9 cellular contexts compared by ENCODE assay signal in genomic region chr10:99234739-99235468, GRCh38. TPM values are rescaled to one million over a fixed set of nuclear protein-coding genes. Genes with fewer than 3 reads are reported as not detected.
A peak's percentile ranks its signal among the peaks of the same experiment; 100 is the strongest.
DNase-seq lines count a peak whose midpoint lies in the region; ATAC-seq and TF ChIP-seq lines count a peak whose summit lies in the region.
"Had no signal": no experiment of that assay in that cellular context is flagged by ENCODE, and none has a peak within 500 bp of the region (broad histone marks: within the 10 kb centered on the region; RNA-seq: fewer than 3 reads in every experiment).

No MANE protein-coding gene starts in this region.

- H3K4me1 ChIP-seq in iPS-18a (ENCODE audit: control insufficient read depth, low read depth, low read length) (peaks cover 29% of the 10 kb centered on the region), PC-9 (replicated peaks; ENCODE audit: insufficient read depth) (no peaks in the 10 kb centered on the region)

- peak; percentile 24 for DNase-seq in HCEC 1CT
- no peak for DNase-seq in activated T-helper 2 cell treated with anti-CD3 and anti-CD28 coated beads, Interferon-gamma antibody, Interleukin-2, Interleukin-4, amounts not matched to agents 10 μg/mL and 5 μg/mL and 100 μg/mL, durations not matched to agents 14 hours and 24 hours and 36 hours (ENCODE audit: low spot score)
- DNase-seq in stimulated activated effector memory CD8-positive, alpha-beta T cell treated with anti-CD3 and anti-CD28 coated beads, Interleukin-12 subunit alpha, Interleukin-12 subunit beta, amount 100 ng/mL, for 72 hours (ENCODE audit: low spot score in 2 of 2), result no peak
- DNase-seq in NCI-H446 treated with DMSO at 0.1 percent for 48 hours (lab: John Stamatoyannopoulos, UW), result no peak
- no peak for DNase-seq in PC-9
- DNase-seq in AML-193 (lab: John Stamatoyannopoulos, UW), result no peak

- no TSS peak for BruUV-seq in PC-9 (replicated peaks; lab: Mats Ljungman, UMichigan)

- no peaks in the 10 kb centered on the region for H3K9me3 Mint-ChIP-seq in activated T-helper 2 cell treated with anti-CD3 and anti-CD28 coated beads, Interferon-gamma antibody, Interleukin-2, Interleukin-4, amounts not matched to agents 10 μg/mL and 5 μg/mL and 100 μg/mL, durations not matched to agents 14 hours and 24 hours and 36 hours
- no peaks in the 10 kb centered on the region for H3K9me3 Mint-ChIP-seq in stimulated activated effector memory CD8-positive, alpha-beta T cell treated with anti-CD3 and anti-CD28 coated beads, Interleukin-12 subunit alpha, Interleukin-12 subunit beta, amount 100 ng/mL, for 72 hours
- H3K9me3 Mint-ChIP-seq: activated naive CD4-positive, alpha-beta T cell treated with anti-CD3 and anti-CD28 coated beads, Interleukin-2, amount 50 U/mL, for 72 hours had no signal

- peaks cover 23% of the 10 kb centered on the region for H3K4me1 Mint-ChIP-seq in activated T-helper 2 cell treated with anti-CD3 and anti-CD28 coated beads, Interferon-gamma antibody, Interleukin-2, Interleukin-4, amounts not matched to agents 10 μg/mL and 5 μg/mL and 100 μg/mL, durations not matched to agents 14 hours and 24 hours and 36 hours (ENCODE audit: low read depth)
- H3K4me1 Mint-ChIP-seq in stimulated activated effector memory CD8-positive, alpha-beta T cell treated with anti-CD3 and anti-CD28 coated beads, Interleukin-12 subunit alpha, Interleukin-12 subunit beta, amount 100 ng/mL, for 72 hours, result peaks cover 17% of the 10 kb centered on the region

- no peaks in the 10 kb centered on the region for H3K79me2 ChIP-seq in PC-9 (ENCODE audit: low read depth)

- no peaks in the 10 kb centered on the region for H3K36me3 Mint-ChIP-seq in activated T-helper 2 cell treated with anti-CD3 and anti-CD28 coated beads, Interferon-gamma antibody, Interleukin-2, Interleukin-4, amounts not matched to agents 10 μg/mL and 5 μg/mL and 100 μg/mL, durations not matched to agents 14 hours and 24 hours and 36 hours (ENCODE audit: low read depth)
- no peaks in the 10 kb centered on the region for H3K36me3 Mint-ChIP-seq in stimulated activated effector memory CD8-positive, alpha-beta T cell treated with anti-CD3 and anti-CD28 coated beads, Interleukin-12 subunit alpha, Interleukin-12 subunit beta, amount 100 ng/mL, for 72 hours
- H3K36me3 Mint-ChIP-seq: activated naive CD4-positive, alpha-beta T cell treated with anti-CD3 and anti-CD28 coated beads, Interleukin-2, amount 50 U/mL, for 72 hours had no signal

- H3K27ac ChIP-seq in iPS-18a (ENCODE audit: low read length) (no peak overlapping the region), PC-9 (no peak overlapping the region)
- H3K27ac ChIP-seq: RWPE1 had no signal

- TF ChIP-seq CTCF in PC-9 (conservative IDR thresholded peaks at IDR 0.05), result no peak

- H3K27me3 ChIP-seq in iPS-18a (ENCODE audit: control insufficient read depth, insufficient read depth, low read length) (peaks cover 90% of the 10 kb centered on the region), PC-9 (ENCODE audit: insufficient read depth, low read depth) (peaks cover 45% of the 10 kb centered on the region)

- no peak for ATAC-seq in stimulated activated effector memory CD8-positive, alpha-beta T cell treated with anti-CD3 and anti-CD28 coated beads, Interleukin-12 subunit alpha, Interleukin-12 subunit beta, amount 100 ng/mL, for 72 hours

- H3K9ac ChIP-seq in iPS-18a (ENCODE audit: low read length), result peak overlapping the region; percentile 16

- H3K4me3 Mint-ChIP-seq in activated T-helper 2 cell treated with anti-CD3 and anti-CD28 coated beads, Interferon-gamma antibody, Interleukin-2, Interleukin-4, amounts not matched to agents 10 μg/mL and 5 μg/mL and 100 μg/mL, durations not matched to agents 14 hours and 24 hours and 36 hours (ENCODE audit: low read depth), result peak overlapping the region; percentile 64
- H3K4me3 Mint-ChIP-seq in stimulated activated effector memory CD8-positive, alpha-beta T cell treated with anti-CD3 and anti-CD28 coated beads, Interleukin-12 subunit alpha, Interleukin-12 subunit beta, amount 100 ng/mL, for 72 hours, result peak overlapping the region; percentile 66

- H3K36me3 ChIP-seq in iPS-18a (ENCODE audit: control insufficient read depth, low read depth, low read length) (no peaks in the 10 kb centered on the region), PC-9 (ENCODE audit: low read depth) (no peaks in the 10 kb centered on the region)

- intact Hi-C loops in activated T-helper 2 cell treated with anti-CD3 and anti-CD28 coated beads, Interferon-gamma antibody, Interleukin-2, Interleukin-4, amounts not matched to agents 10 μg/mL and 5 μg/mL and 100 μg/mL, durations not matched to agents 14 hours and 24 hours and 36 hours (cut with micrococcal nuclease), result loop anchor here (5.0 kb wide), 1 partner anchor 297 kb away; the partner anchor contains the start of gene NKX2-3
- intact Hi-C loops in PC-9 (cut with micrococcal nuclease; ENCODE audit: unreplicated experiment), result no loop called here

- H3K27me3 Mint-ChIP-seq in activated T-helper 2 cell treated with anti-CD3 and anti-CD28 coated beads, Interferon-gamma antibody, Interleukin-2, Interleukin-4, amounts not matched to agents 10 μg/mL and 5 μg/mL and 100 μg/mL, durations not matched to agents 14 hours and 24 hours and 36 hours (ENCODE audit: low read depth), result peaks cover 81% of the 10 kb centered on the region

- CTCF ChIA-PET in PC-9 (lab: Charles Lee), result no interaction called here

- no peaks in the 10 kb centered on the region for H3F3A ChIP-seq in PC-9 (ENCODE audit: insufficient read depth, low read depth)

- POLR2A ChIA-PET in PC-9 (lab: Charles Lee; ENCODE audit: unreplicated experiment), result no interaction called here

- H2AFZ ChIP-seq in PC-9, result no peak overlapping the region

- H3K9me3 ChIP-seq in iPS-18a (ENCODE audit: control insufficient read depth, low read depth, low read length) (no peaks in the 10 kb centered on the region), PC-9 (ENCODE audit: insufficient read depth, low read depth) (no peaks in the 10 kb centered on the region)

- peak overlapping the region; percentile 77 for H3K4me3 ChIP-seq in iPS-18a (ENCODE audit: low read length)
- H3K4me3 ChIP-seq in PC-9, result no peak overlapping the region

- no peaks in the 10 kb centered on the region for H3K9me2 ChIP-seq in PC-9 (ENCODE audit: insufficient read depth)

- no peaks in the 10 kb centered on the region for H4K20me1 ChIP-seq in PC-9 (ENCODE audit: insufficient read depth)

- H3K4me2 ChIP-seq in PC-9, result no peak overlapping the region

- H3K27ac Mint-ChIP-seq in activated T-helper 2 cell treated with anti-CD3 and anti-CD28 coated beads, Interferon-gamma antibody, Interleukin-2, Interleukin-4, amounts not matched to agents 10 μg/mL and 5 μg/mL and 100 μg/mL, durations not matched to agents 14 hours and 24 hours and 36 hours, result no peak overlapping the region
- H3K27ac Mint-ChIP-seq in stimulated activated effector memory CD8-positive, alpha-beta T cell treated with anti-CD3 and anti-CD28 coated beads, Interleukin-12 subunit alpha, Interleukin-12 subunit beta, amount 100 ng/mL, for 72 hours, result no peak overlapping the region
- H3K27ac Mint-ChIP-seq: activated naive CD4-positive, alpha-beta T cell treated with anti-CD3 and anti-CD28 coated beads, Interleukin-2, amount 50 U/mL, for 72 hours had no signal

RNA-seq across cellular contexts. Expression of gene HPSE2, which starts 0.7 kb away (rescaled TPM):
- not detected in 2 replicates for total RNA-seq in activated T-helper 2 cell treated with anti-CD3 and anti-CD28 coated beads, Interferon-gamma antibody, Interleukin-2, Interleukin-4, amounts not matched to agents 10 μg/mL and 5 μg/mL and 100 μg/mL, durations not matched to agents 14 hours and 24 hours and 36 hours
- not detected in 2 replicates for total RNA-seq in PC-9 (2021)
- total RNA-seq: activated naive CD4-positive, alpha-beta T cell treated with anti-CD3 and anti-CD28 coated beads, Interleukin-2, amount 50 U/mL, for 72 hours had no signal
